ENCODE assay signal across 22 cellular contexts in the genomic region with DNA sequence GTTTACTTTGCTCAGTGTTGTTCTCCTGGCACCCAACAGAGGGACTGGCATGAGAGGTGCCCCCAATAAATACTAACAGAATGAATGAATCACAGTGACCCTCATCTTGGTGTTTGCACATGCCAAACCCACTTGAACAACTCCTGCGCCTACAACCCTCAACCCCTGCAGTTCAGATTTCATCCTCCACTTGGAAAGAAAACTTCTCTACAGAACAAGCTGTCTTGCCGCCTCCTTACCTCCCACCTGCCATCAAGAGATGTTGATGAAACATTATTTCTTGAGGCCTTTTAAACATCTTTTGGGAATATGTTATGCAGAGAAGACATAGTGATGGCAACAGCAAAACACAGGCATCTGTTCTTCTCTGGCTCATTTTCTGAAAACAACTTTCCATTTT.
"Had no signal": no experiment of that assay in that cellular context is flagged by ENCODE, and none has a peak within 500 bp of the region (broad histone marks: within the 10 kb centered on the region; RNA-seq: fewer than 3 reads in every experiment).

No MANE protein-coding gene starts in this region.

- H3K36me3 ChIP-seq: neural progenitor cell, pancreas, prostate gland, right lobe of liver, sigmoid colon, stomach, thoracic aorta, thyroid gland, transverse colon, upper lobe of right lung, uterus had no signal

- H3K27ac ChIP-seq: neural progenitor cell, pancreas, prostate gland, right lobe of liver, sigmoid colon, stomach, thoracic aorta, thyroid gland, transverse colon, upper lobe of right lung, uterus had no signal

- H3K4me2 ChIP-seq: neural progenitor cell had no signal

- DNase-seq: naive thymus-derived CD4-positive, alpha-beta T cell; natural killer cell; occipital lobe; pancreas; right cardiac atrium; right lobe of liver; sigmoid colon; small intestine; stimulated activated CD4-positive, alpha-beta T cell treated with anti-CD3 and anti-CD28 coated beads, Interleukin-15, amount 100 ng/mL, for 24 hours; stimulated activated CD4-positive, alpha-beta T cell treated with anti-CD3 and anti-CD28 coated beads, Interleukin-2, amount 100 ng/mL, for 24 hours; stimulated activated CD4-positive, alpha-beta T cell treated with anti-CD3 and anti-CD28 coated beads, Interleukin-2, amount 100 ng/mL, for 48 hours; stimulated activated CD4-positive, alpha-beta T cell treated with anti-CD3 and anti-CD28 coated beads, Interleukin-4, amount 100 ng/mL, for 24 hours; stimulated activated naive B cell treated with anti-CD40 and anti-IgM and Interleukin-4, amounts not matched to agents 10 μg/mL and 1 μg/mL and 100 μg/mL, for 72 hours; stimulated activated naive CD4-positive, alpha-beta T cell treated with Interleukin-2 at 50 U/mL for 16 hours; stomach; thyroid gland; transverse colon; upper lobe of right lung; uterus had no signal

- H3K4me1 ChIP-seq: neural progenitor cell, pancreas, prostate gland, right lobe of liver, sigmoid colon, stomach, thyroid gland, transverse colon, upper lobe of right lung, uterus had no signal

- H3K9ac ChIP-seq: neural progenitor cell had no signal

- H3K4me3 ChIP-seq: neural progenitor cell, pancreas, prostate gland, right lobe of liver, sigmoid colon, stomach, thoracic aorta, thyroid gland, transverse colon, upper lobe of right lung, uterus had no signal

- H3K27me3 ChIP-seq: neural progenitor cell, pancreas, right lobe of liver, sigmoid colon, stomach, thyroid gland, transverse colon, upper lobe of right lung, uterus had no signal

- H2AFZ ChIP-seq: neural progenitor cell had no signal

- H3K9me3 ChIP-seq: pancreas, prostate gland, thoracic aorta, thyroid gland, upper lobe of right lung, uterus had no signal
